Comparison of ENCODE assay signal across 27 cellular contexts in genomic region chr6:162262466-162263196, GRCh38.
"Had no signal": no experiment of that assay in that cellular context is flagged by ENCODE, and none has a peak within 500 bp of the region (broad histone marks: within the 10 kb centered on the region; RNA-seq: fewer than 3 reads in every experiment).

No MANE protein-coding gene starts in this region.

- H3K36me3 Mint-ChIP-seq: activated naive CD4-positive, alpha-beta T cell treated with anti-CD3 and anti-CD28 coated beads, Interleukin-2, amount 10 ng/mL, durations not matched to agents 7 days and 5 days; activated naive CD8-positive, alpha-beta T cell treated with anti-CD3 and anti-CD28 coated beads for 36 hours had no signal

- H3K27me3 Mint-ChIP-seq: activated CD4-positive, alpha-beta memory T cell treated with anti-CD3 and anti-CD28 coated beads for 36 hours; activated CD4-positive, alpha-beta T cell treated with anti-CD3 and anti-CD28 coated beads, Interleukin-2, amount 10 ng/mL, durations not matched to agents 7 days and 5 days; activated naive CD4-positive, alpha-beta T cell treated with anti-CD3 and anti-CD28 coated beads, Interleukin-2, amount 10 ng/mL, durations not matched to agents 7 days and 5 days; activated naive CD8-positive, alpha-beta T cell treated with anti-CD3 and anti-CD28 coated beads for 36 hours; activated T-helper 17 cell treated with anti-CD3 and anti-CD28 coated beads, Interleukin-2, amount 50 U/mL, for 72 hours; IgD-negative memory B cell had no signal

- H3K36me3 ChIP-seq: brain microvascular endothelial cell, cardiac muscle cell, Peyer's patch, SJCRH30 had no signal

- H3K4me1 ChIP-seq: Peyer's patch, SJCRH30 had no signal

- H3K27ac ChIP-seq: brain microvascular endothelial cell, cardiac muscle cell, Peyer's patch, RWPE1, SJCRH30, VCaP had no signal

- H3K9me3 ChIP-seq: Peyer's patch, SJCRH30 had no signal

- H3K4me3 Mint-ChIP-seq: activated CD4-positive, alpha-beta memory T cell treated with anti-CD3 and anti-CD28 coated beads for 36 hours; activated CD4-positive, alpha-beta T cell treated with anti-CD3 and anti-CD28 coated beads, Interleukin-2, amount 10 ng/mL, durations not matched to agents 7 days and 5 days; activated naive CD4-positive, alpha-beta T cell treated with anti-CD3 and anti-CD28 coated beads, Interleukin-2, amount 10 ng/mL, durations not matched to agents 7 days and 5 days; activated naive CD8-positive, alpha-beta T cell treated with anti-CD3 and anti-CD28 coated beads for 36 hours; activated T-helper 17 cell treated with anti-CD3 and anti-CD28 coated beads, Interleukin-2, amount 50 U/mL, for 72 hours; IgD-negative memory B cell had no signal

- H3K27me3 ChIP-seq: brain microvascular endothelial cell, cardiac muscle cell, Peyer's patch had no signal

- H3K4me3 ChIP-seq: cardiac muscle cell, Peyer's patch, SJCRH30 had no signal

- DNase-seq: activated CD4-positive, alpha-beta memory T cell treated with anti-CD3 and anti-CD28 coated beads for 36 hours; activated CD4-positive, alpha-beta T cell treated with anti-CD3 and anti-CD28 coated beads, Interleukin-2, amount 10 ng/mL, durations not matched to agents 7 days and 5 days; activated CD4-positive, CD25-positive, alpha-beta regulatory T cell; activated CD8-positive, alpha-beta memory T cell treated with anti-CD3 and anti-CD28 coated beads for 24 hours; activated gamma-delta T cell treated with Interleukin-2 at 50 U/mL for 16 hours; activated naive CD4-positive, alpha-beta T cell treated with anti-CD3 and anti-CD28 coated beads, Interleukin-2, amount 10 ng/mL, durations not matched to agents 7 days and 5 days; activated naive CD8-positive, alpha-beta T cell treated with anti-CD3 and anti-CD28 coated beads for 36 hours; activated T-cell treated with anti-CD3 and anti-CD28 coated beads, Interleukin-2, amount 50 U/mL, for 48 hours; brain microvascular endothelial cell; KG1; NCI-H1048; NCI-H1436; NCI-H187 treated with DMSO at 0.1 percent for 48 hours; NCI-H2081 treated with DMSO at 0.1 percent for 48 hours; NCI-H774; NK-92 treated with Interleukin-12 subunit alpha and Interleukin-12 subunit beta, amount 100 ng/mL, for 24 hours; OCI-M1; Peyer's patch; Right ventricle myocardium superior; SJCRH30; SK-N-SH; T-helper 1 cell had no signal

- H3K9ac ChIP-seq: SK-N-SH had no signal

- H3K4me2 ChIP-seq: SK-N-SH had no signal

- H3K9me3 Mint-ChIP-seq: activated naive CD8-positive, alpha-beta T cell treated with anti-CD3 and anti-CD28 coated beads for 36 hours; activated T-helper 17 cell treated with anti-CD3 and anti-CD28 coated beads, Interleukin-2, amount 50 U/mL, for 72 hours had no signal

- H3K27ac Mint-ChIP-seq: activated CD4-positive, alpha-beta memory T cell treated with anti-CD3 and anti-CD28 coated beads for 36 hours; activated CD4-positive, alpha-beta T cell treated with anti-CD3 and anti-CD28 coated beads, Interleukin-2, amount 10 ng/mL, durations not matched to agents 7 days and 5 days; activated naive CD4-positive, alpha-beta T cell treated with anti-CD3 and anti-CD28 coated beads, Interleukin-2, amount 10 ng/mL, durations not matched to agents 7 days and 5 days; activated naive CD8-positive, alpha-beta T cell treated with anti-CD3 and anti-CD28 coated beads for 36 hours; activated T-helper 17 cell treated with anti-CD3 and anti-CD28 coated beads, Interleukin-2, amount 50 U/mL, for 72 hours; IgD-negative memory B cell had no signal

- H3K4me1 Mint-ChIP-seq: activated CD4-positive, alpha-beta T cell treated with anti-CD3 and anti-CD28 coated beads, Interleukin-2, amount 10 ng/mL, durations not matched to agents 7 days and 5 days; activated naive CD4-positive, alpha-beta T cell treated with anti-CD3 and anti-CD28 coated beads, Interleukin-2, amount 10 ng/mL, durations not matched to agents 7 days and 5 days; activated naive CD8-positive, alpha-beta T cell treated with anti-CD3 and anti-CD28 coated beads for 36 hours; activated T-helper 17 cell treated with anti-CD3 and anti-CD28 coated beads, Interleukin-2, amount 50 U/mL, for 72 hours had no signal

- ATAC-seq: activated T-helper 17 cell treated with anti-CD3 and anti-CD28 coated beads, Interleukin-2, amount 50 U/mL, for 72 hours had no signal
